In genomic region chr2:173451137-173451536, GRCh38 we compare ENCODE assay signal across 10 cellular contexts.
DNase-seq lines count a peak whose midpoint lies in the region; TF ChIP-seq lines count a peak whose summit lies in the region.
"Had no signal": no experiment of that assay in that cellular context is flagged by ENCODE, and none has a peak within 500 bp of the region (broad histone marks: within the 10 kb centered on the region; RNA-seq: fewer than 3 reads in every experiment).

No MANE protein-coding gene starts in this region.

- peak; percentile 24 for DNase-seq in stimulated activated CD4-positive, alpha-beta T cell treated with anti-CD3 and anti-CD28 coated beads, Interleukin-15, amount 100 ng/mL, for 24 hours
- DNase-seq in stimulated activated CD4-positive, alpha-beta T cell treated with anti-CD3 and anti-CD28 coated beads, Interleukin-12 subunit alpha, Interleukin-12 subunit beta, amount 100 ng/mL, for 4 hours: no peak
- DNase-seq in NCI-H2107 (lab: John Stamatoyannopoulos, UW): peak; percentile 8
- no peak for DNase-seq in HuH-7 (ENCODE audit: low spot score)
- DNase-seq in NOMO-1 treated with DMSO at 0.1 percent for 48 hours (lab: John Stamatoyannopoulos, UW; ENCODE audit: unreplicated experiment): no peak
- no peak for DNase-seq in stimulated activated naive CD4-positive, alpha-beta T cell treated with Interleukin-2 at 50 U/mL for 16 hours (lab: John Stamatoyannopoulos, UW)
- no peak for DNase-seq in dorsolateral prefrontal cortex

- H3K4me1 Mint-ChIP-seq in activated naive CD8-positive, alpha-beta T cell (ENCODE audit: low read depth): peaks cover 20% of the 10 kb centered on the region

- no peak overlapping the region for H3K27ac ChIP-seq in dorsolateral prefrontal cortex

- no peaks in the 10 kb centered on the region for H3K36me3 Mint-ChIP-seq in activated naive CD8-positive, alpha-beta T cell

- intact Hi-C loops in dorsolateral prefrontal cortex (cut with DNase I): no loop called here

- no peak for TF ChIP-seq CTCF in dorsolateral prefrontal cortex (IDR thresholded peaks at IDR 0.05 in 54 of 56, conservative IDR thresholded peaks at IDR 0.05 in 2 of 56; ENCODE audit: low read depth in 1 of 56, partially characterized antibody in 56 of 56)

- no peaks in the 10 kb centered on the region for H3K9me3 Mint-ChIP-seq in activated naive CD8-positive, alpha-beta T cell (ENCODE audit: low read depth)
- H3K9me3 Mint-ChIP-seq: T-helper 2 cell treated with Interferon-gamma antibody and Interleukin-4, amounts not matched to agents 5 μg/mL and 100 μg/mL, for 36 hours had no signal

- H3K27ac Mint-ChIP-seq in activated naive CD8-positive, alpha-beta T cell: no peak overlapping the region
- H3K27ac Mint-ChIP-seq: B cell; T-helper 2 cell treated with Interferon-gamma antibody and Interleukin-4, amounts not matched to agents 5 μg/mL and 100 μg/mL, for 36 hours had no signal

- no peaks in the 10 kb centered on the region for H3K27me3 Mint-ChIP-seq in activated naive CD8-positive, alpha-beta T cell

- peaks cover 0 to 48% (median 7%) of the 10 kb centered on the region in 45 donors for H3K27me3 ChIP-seq in dorsolateral prefrontal cortex

- H3K4me3 Mint-ChIP-seq in activated naive CD8-positive, alpha-beta T cell: peak overlapping the region; percentile 59
- H3K4me3 Mint-ChIP-seq: B cell; T-helper 2 cell treated with Interferon-gamma antibody and Interleukin-4, amounts not matched to agents 5 μg/mL and 100 μg/mL, for 36 hours had no signal

- no peak overlapping the region for H3K4me3 ChIP-seq in dorsolateral prefrontal cortex

Comparison
In these comparisons a context has a peak if more than half of its experiments do, and no peak if none do; other contexts are left out.
1. DNase-seq: peak in stimulated activated CD4-positive, alpha-beta T cell treated with anti-CD3 and anti-CD28 coated beads, Interleukin-15, amount 100 ng/mL, for 24 hours (single experiment) and NCI-H2107 (single experiment); none in stimulated activated CD4-positive, alpha-beta T cell treated with anti-CD3 and anti-CD28 coated beads, Interleukin-12 subunit alpha, Interleukin-12 subunit beta, amount 100 ng/mL, for 4 hours (single experiment), HuH-7 (single experiment), NOMO-1 treated with DMSO at 0.1 percent for 48 hours (single experiment), stimulated activated naive CD4-positive, alpha-beta T cell treated with Interleukin-2 at 50 U/mL for 16 hours (single experiment) and dorsolateral prefrontal cortex (0 of 10).